ENCODE assay signal across 1 cellular context in genomic region chr16:57533618-57534336, GRCh38.
TF ChIP-seq lines count a peak whose summit lies in the region.

No MANE protein-coding gene starts in this region.

TF ChIP-seq in HEK293, 187 proteins besides CTCF, POLR2A, EP300 and RAD21 (continued from another document):
- TF ChIP-seq ZNF398 (tag by site-specific recombination; IDR thresholded peaks at IDR 0.05) (peak; percentile 28; the same call in 1 of the 2 replicates), ZIC2 (tag by site-specific recombination; IDR thresholded peaks at IDR 0.05) (peak; percentile 63), ZBTB48 (tag by site-specific recombination; IDR thresholded peaks at IDR 0.05) (peak; percentile 21; the same call in 1 of the 2 replicates), ZNF302 (tag by site-specific recombination; IDR thresholded peaks at IDR 0.05; ENCODE audit: low read depth) (no peak), ZNF23 (tag by site-specific recombination; IDR thresholded peaks at IDR 0.05; ENCODE audit: borderline replicate concordance) (no peak), KLF1 (tag by site-specific recombination; IDR thresholded peaks at IDR 0.05) (peak; percentile 65), ZNF488 (tag by site-specific recombination; IDR thresholded peaks at IDR 0.05) (no peak), OSR2 (tag by site-specific recombination; IDR thresholded peaks at IDR 0.05) (0 out of 2 replicates have a peak, but pooled peaks have one; percentile 23), ZFHX2 (tag by site-specific recombination; conservative IDR thresholded peaks at IDR 0.05) (no peak), ZNF792 (tag by site-specific recombination; IDR thresholded peaks at IDR 0.05) (no peak), ZNF214 (tag by site-specific recombination; IDR thresholded peaks at IDR 0.05; ENCODE audit: borderline replicate concordance) (no peak), ZNF175 (tag by site-specific recombination; IDR thresholded peaks at IDR 0.05) (no peak), ZNF530 (tag by site-specific recombination; IDR thresholded peaks at IDR 0.05; ENCODE audit: low read depth) (no peak)
- TF ChIP-seq, protein P1, sequence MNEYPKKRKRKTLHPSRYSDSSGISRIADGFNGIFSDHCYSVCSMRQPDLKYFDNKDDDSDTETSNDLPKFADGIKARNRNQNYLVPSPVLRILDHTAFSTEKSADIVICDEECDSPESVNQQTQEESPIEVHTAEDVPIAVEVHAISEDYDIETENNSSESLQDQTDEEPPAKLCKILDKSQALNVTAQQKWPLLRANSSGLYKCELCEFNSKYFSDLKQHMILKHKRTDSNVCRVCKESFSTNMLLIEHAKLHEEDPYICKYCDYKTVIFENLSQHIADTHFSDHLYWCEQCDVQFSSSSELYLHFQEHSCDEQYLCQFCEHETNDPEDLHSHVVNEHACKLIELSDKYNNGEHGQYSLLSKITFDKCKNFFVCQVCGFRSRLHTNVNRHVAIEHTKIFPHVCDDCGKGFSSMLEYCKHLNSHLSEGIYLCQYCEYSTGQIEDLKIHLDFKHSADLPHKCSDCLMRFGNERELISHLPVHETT (tag by site-specific recombination; IDR thresholded peaks at IDR 0.05), result no peak
